In genomic region chr2:120338015-120338414, GRCh38 we compare ENCODE assay signal across 1 cellular context.
TF ChIP-seq lines count a peak whose summit lies in the region.

No MANE protein-coding gene starts in this region.

TF ChIP-seq in WTC11, 78 proteins besides CTCF, POLR2A, EP300 and RAD21 (continued from another document):
- no peak for TF ChIP-seq ZNF281 (CRISPR knock-in tag; IDR thresholded peaks at IDR 0.05)
- no peak for TF ChIP-seq ATF1 (CRISPR knock-in tag; IDR thresholded peaks at IDR 0.05)
- no peak for TF ChIP-seq TCF7 (CRISPR knock-in tag; IDR thresholded peaks at IDR 0.05; ENCODE audit: low read depth)
- TF ChIP-seq CBFB (CRISPR knock-in tag; IDR thresholded peaks at IDR 0.05; ENCODE audit: low read depth), result no peak
- TF ChIP-seq SMAD4 (CRISPR knock-in tag; IDR thresholded peaks at IDR 0.05), result no peak
- TF ChIP-seq JAZF1 (CRISPR knock-in tag; IDR thresholded peaks at IDR 0.05), result no peak
- no peak for TF ChIP-seq ZNF138 (CRISPR knock-in tag; conservative IDR thresholded peaks at IDR 0.05)
- no peak for TF ChIP-seq IRF2 (CRISPR knock-in tag; IDR thresholded peaks at IDR 0.05; ENCODE audit: borderline replicate concordance, low read depth)
- no peak for TF ChIP-seq EMX1 (CRISPR knock-in tag; IDR thresholded peaks at IDR 0.05)
- TF ChIP-seq GTF2I (CRISPR knock-in tag; conservative IDR thresholded peaks at IDR 0.05), result no peak
